ENCODE assay signal across 12 cellular contexts in genomic region chr9:135060461-135061116, GRCh38. TPM values are rescaled to one million over a fixed set of nuclear protein-coding genes. Genes with fewer than 3 reads are reported as not detected.
"Had no signal": no experiment of that assay in that cellular context is flagged by ENCODE, and none has a peak within 500 bp of the region (broad histone marks: within the 10 kb centered on the region; RNA-seq: fewer than 3 reads in every experiment).

No MANE protein-coding gene starts in this region.

- ATAC-seq: activated T-helper 17 cell treated with anti-CD3 and anti-CD28 coated beads, Interleukin-2, amount 50 U/mL, for 72 hours; stimulated activated naive B cell treated with anti-CD40 and anti-IgM and Interleukin-4, amounts not matched to agents 10 μg/mL and 1 μg/mL and 100 μg/mL, for 72 hours had no signal

- H3K36me3 ChIP-seq: colonic mucosa, esophagus squamous epithelium, tibial artery, vagina had no signal

- DNase-seq: activated CD4-positive, alpha-beta T cell treated with anti-CD3 and anti-CD28 coated beads, Interleukin-2, amount 10 ng/mL, durations not matched to agents 7 days and 5 days; activated naive CD4-positive, alpha-beta T cell treated with anti-CD3 and anti-CD28 coated beads, Interleukin-2, amount 50 U/mL, for 16 hours; caudate nucleus; colonic mucosa; effector CD4-positive, alpha-beta T cell; esophagus squamous epithelium; hypothalamus; kidney glomerular epithelial cell; stimulated activated naive B cell treated with anti-CD40 and anti-IgM and Interleukin-4, amounts not matched to agents 10 μg/mL and 1 μg/mL and 100 μg/mL, for 72 hours had no signal

- H3K9me3 ChIP-seq: colonic mucosa, vagina had no signal

- H3K4me1 ChIP-seq: colonic mucosa, esophagus squamous epithelium, tibial artery, vagina had no signal

- H3K4me3 ChIP-seq: colonic mucosa, esophagus squamous epithelium, tibial artery, vagina had no signal

- H3K27me3 ChIP-seq: colonic mucosa, vagina had no signal

- H3K27ac ChIP-seq: colonic mucosa, esophagus squamous epithelium, tibial artery, vagina had no signal

RNA-seq across cellular contexts. Expression of gene OLFM1, which starts 26.9 kb away (rescaled TPM):
- total RNA-seq: activated CD4-positive, alpha-beta T cell treated with anti-CD3 and anti-CD28 coated beads, Interleukin-2, amount 10 ng/mL, durations not matched to agents 7 days and 5 days had no signal
